ENCODE assay signal across 7 cellular contexts in genomic region chr3:184157206-184157605, GRCh38. TPM values are rescaled to one million over a fixed set of nuclear protein-coding genes. Genes with fewer than 3 reads are reported as not detected.
DNase-seq lines count a peak whose midpoint lies in the region; ATAC-seq and TF ChIP-seq lines count a peak whose summit lies in the region.

No MANE protein-coding gene starts in this region.

- DNase-seq in HFFc6 (no peak), NCI-H510A (lab: John Stamatoyannopoulos, UW) (no peak), retina (no peak)
- DNase-seq in activated T-helper 2 cell treated with anti-CD3 and anti-CD28 coated beads, Interferon-gamma antibody, Interleukin-2, Interleukin-4, amounts not matched to agents 10 μg/mL and 5 μg/mL and 100 μg/mL, durations not matched to agents 14 hours and 24 hours and 36 hours (ENCODE audit: low spot score) = no peak
- no peak for DNase-seq in stimulated activated naive CD8-positive, alpha-beta T cell treated with anti-CD3 and anti-CD28 coated beads, Interleukin-15, amount 100 ng/mL, for 72 hours

- H3K4me3 Mint-ChIP-seq in HFFc6 = peak overlapping the region; percentile 91
- peak overlapping the region; percentile 96 for H3K4me3 Mint-ChIP-seq in activated T-helper 2 cell treated with anti-CD3 and anti-CD28 coated beads, Interferon-gamma antibody, Interleukin-2, Interleukin-4, amounts not matched to agents 10 μg/mL and 5 μg/mL and 100 μg/mL, durations not matched to agents 14 hours and 24 hours and 36 hours (ENCODE audit: low read depth)
- peak overlapping the region; percentile 90 to 99 for H3K4me3 Mint-ChIP-seq in stimulated activated naive CD8-positive, alpha-beta T cell treated with anti-CD3 and anti-CD28 coated beads, Interleukin-15, amount 100 ng/mL, for 72 hours

- TF ChIP-seq CTCF in HFFc6 (IDR thresholded peaks at IDR 0.05) = no peak

- peak overlapping the region; percentile 82 for H3K9ac ChIP-seq in iPS-18a (ENCODE audit: low read length)

- peaks cover 54% of the 10 kb centered on the region for H3K4me1 Mint-ChIP-seq in HFFc6 (ENCODE audit: low read depth)
- peaks cover 20% of the 10 kb centered on the region for H3K4me1 Mint-ChIP-seq in activated T-helper 2 cell treated with anti-CD3 and anti-CD28 coated beads, Interferon-gamma antibody, Interleukin-2, Interleukin-4, amounts not matched to agents 10 μg/mL and 5 μg/mL and 100 μg/mL, durations not matched to agents 14 hours and 24 hours and 36 hours (ENCODE audit: low read depth)
- peaks cover 37% of the 10 kb centered on the region for H3K4me1 Mint-ChIP-seq in stimulated activated naive CD8-positive, alpha-beta T cell treated with anti-CD3 and anti-CD28 coated beads, Interleukin-15, amount 100 ng/mL, for 72 hours

- H3K4me1 ChIP-seq in iPS-18a (ENCODE audit: control insufficient read depth, low read depth, low read length) = peaks cover 10% of the 10 kb centered on the region

- ATAC-seq in stimulated activated naive CD8-positive, alpha-beta T cell treated with anti-CD3 and anti-CD28 coated beads, Interleukin-15, amount 100 ng/mL, for 72 hours = no peak
- ATAC-seq in HG02623 (IDR thresholded peaks at IDR 0.05; ENCODE audit: unreplicated experiment) = no peak

- peak overlapping the region; percentile 95 for H3K4me3 ChIP-seq in iPS-18a (ENCODE audit: low read length)

- H3K9me3 ChIP-seq in iPS-18a (ENCODE audit: control insufficient read depth, low read depth, low read length) = no peaks in the 10 kb centered on the region

- H3K36me3 ChIP-seq in iPS-18a (ENCODE audit: control insufficient read depth, low read depth, low read length) = no peaks in the 10 kb centered on the region

- H3K27ac Mint-ChIP-seq in HFFc6 = peak overlapping the region; percentile 42
- peak overlapping the region; percentile 31 for H3K27ac Mint-ChIP-seq in activated T-helper 2 cell treated with anti-CD3 and anti-CD28 coated beads, Interferon-gamma antibody, Interleukin-2, Interleukin-4, amounts not matched to agents 10 μg/mL and 5 μg/mL and 100 μg/mL, durations not matched to agents 14 hours and 24 hours and 36 hours
- H3K27ac Mint-ChIP-seq in stimulated activated naive CD8-positive, alpha-beta T cell treated with anti-CD3 and anti-CD28 coated beads, Interleukin-15, amount 100 ng/mL, for 72 hours = peak overlapping the region; percentile 34 to 77

- no peak overlapping the region for H3K27ac ChIP-seq in iPS-18a (ENCODE audit: low read length)

- intact Hi-C loops in activated T-helper 2 cell treated with anti-CD3 and anti-CD28 coated beads, Interferon-gamma antibody, Interleukin-2, Interleukin-4, amounts not matched to agents 10 μg/mL and 5 μg/mL and 100 μg/mL, durations not matched to agents 14 hours and 24 hours and 36 hours (cut with micrococcal nuclease) = no loop called here

- H3K27me3 Mint-ChIP-seq in HFFc6 (ENCODE audit: insufficient read depth) = no peaks in the 10 kb centered on the region; the same call in 1 of the 2 replicates
- no peaks in the 10 kb centered on the region for H3K27me3 Mint-ChIP-seq in activated T-helper 2 cell treated with anti-CD3 and anti-CD28 coated beads, Interferon-gamma antibody, Interleukin-2, Interleukin-4, amounts not matched to agents 10 μg/mL and 5 μg/mL and 100 μg/mL, durations not matched to agents 14 hours and 24 hours and 36 hours (ENCODE audit: low read depth)
- no peaks in the 10 kb centered on the region for H3K27me3 Mint-ChIP-seq in stimulated activated naive CD8-positive, alpha-beta T cell treated with anti-CD3 and anti-CD28 coated beads, Interleukin-15, amount 100 ng/mL, for 72 hours

- peaks cover 17% of the 10 kb centered on the region for H3K36me3 Mint-ChIP-seq in HFFc6 (ENCODE audit: low read depth)
- peaks cover 13% of the 10 kb centered on the region for H3K36me3 Mint-ChIP-seq in activated T-helper 2 cell treated with anti-CD3 and anti-CD28 coated beads, Interferon-gamma antibody, Interleukin-2, Interleukin-4, amounts not matched to agents 10 μg/mL and 5 μg/mL and 100 μg/mL, durations not matched to agents 14 hours and 24 hours and 36 hours (ENCODE audit: low read depth)

- no peaks in the 10 kb centered on the region for H3K27me3 ChIP-seq in iPS-18a (ENCODE audit: control insufficient read depth, insufficient read depth, low read length)

- H3K9me3 Mint-ChIP-seq in HFFc6 = no peaks in the 10 kb centered on the region
- H3K9me3 Mint-ChIP-seq in activated T-helper 2 cell treated with anti-CD3 and anti-CD28 coated beads, Interferon-gamma antibody, Interleukin-2, Interleukin-4, amounts not matched to agents 10 μg/mL and 5 μg/mL and 100 μg/mL, durations not matched to agents 14 hours and 24 hours and 36 hours = no peaks in the 10 kb centered on the region
- H3K9me3 Mint-ChIP-seq in stimulated activated naive CD8-positive, alpha-beta T cell treated with anti-CD3 and anti-CD28 coated beads, Interleukin-15, amount 100 ng/mL, for 72 hours = no peaks in the 10 kb centered on the region

RNA-seq across cellular contexts. Expression of gene DVL3, which starts 2.0 kb away (rescaled TPM):
- 10 to 100 TPM; 59.2 to 73.5 (median 64.9) TPM for total RNA-seq in HFFc6 (2021; fragmentation: NEBNext Ultra II Directional; extraction: Animal tissue kit (Norgen Biotek cat#: 25700))
- total RNA-seq in activated T-helper 2 cell treated with anti-CD3 and anti-CD28 coated beads, Interferon-gamma antibody, Interleukin-2, Interleukin-4, amounts not matched to agents 10 μg/mL and 5 μg/mL and 100 μg/mL, durations not matched to agents 14 hours and 24 hours and 36 hours = 53.8 and 56.1 TPM in 2 replicates

RNA-seq across cellular contexts. Expression of gene AP2M1, which starts 17.4 kb away (rescaled TPM):
- total RNA-seq in HFFc6 (2021; fragmentation: NEBNext Ultra II Directional; extraction: Animal tissue kit (Norgen Biotek cat#: 25700)) = 100 to 1,000 TPM; 796 to 849 (median 832) TPM
- total RNA-seq in activated T-helper 2 cell treated with anti-CD3 and anti-CD28 coated beads, Interferon-gamma antibody, Interleukin-2, Interleukin-4, amounts not matched to agents 10 μg/mL and 5 μg/mL and 100 μg/mL, durations not matched to agents 14 hours and 24 hours and 36 hours = 234 and 240 TPM in 2 replicates

RNA-seq across cellular contexts. Expression of gene EIF2B5, which starts 22.0 kb away (rescaled TPM):
- 10 to 100 TPM; 27.5 to 33.1 (median 31.4) TPM for total RNA-seq in HFFc6 (2021; fragmentation: NEBNext Ultra II Directional; extraction: Animal tissue kit (Norgen Biotek cat#: 25700))
- total RNA-seq in activated T-helper 2 cell treated with anti-CD3 and anti-CD28 coated beads, Interferon-gamma antibody, Interleukin-2, Interleukin-4, amounts not matched to agents 10 μg/mL and 5 μg/mL and 100 μg/mL, durations not matched to agents 14 hours and 24 hours and 36 hours = 70.2 and 75.0 TPM in 2 replicates

RNA-seq across cellular contexts. Expression of gene ABCF3, which starts 28.8 kb away (rescaled TPM):
- 10 to 100 TPM; 53.3 to 70.9 (median 63.4) TPM for total RNA-seq in HFFc6 (2021; fragmentation: NEBNext Ultra II Directional; extraction: Animal tissue kit (Norgen Biotek cat#: 25700))
- 68.2 and 73.4 TPM in 2 replicates for total RNA-seq in activated T-helper 2 cell treated with anti-CD3 and anti-CD28 coated beads, Interferon-gamma antibody, Interleukin-2, Interleukin-4, amounts not matched to agents 10 μg/mL and 5 μg/mL and 100 μg/mL, durations not matched to agents 14 hours and 24 hours and 36 hours
